In genomic region chr12:14893471-14894250, GRCh38 we compare ENCODE assay signal across 13 cellular contexts.
DNase-seq lines count a peak whose midpoint lies in the region; ATAC-seq and TF ChIP-seq lines count a peak whose summit lies in the region.
"Had no signal": no experiment of that assay in that cellular context is flagged by ENCODE, and none has a peak within 500 bp of the region (broad histone marks: within the 10 kb centered on the region; RNA-seq: fewer than 3 reads in every experiment).

No MANE protein-coding gene starts in this region.

- intact Hi-C loops in tibial artery (cut with DNase I; ENCODE audit: low total_unique reads), result loop anchor here (5.0 kb wide), 1 partner anchor 59 kb away; no protein-coding TSS in a partner anchor

- no peaks in the 10 kb centered on the region for H3K36me3 Mint-ChIP-seq in nephron progenitor cell (ENCODE audit: low read depth)
- H3K36me3 Mint-ChIP-seq: CD4-positive, alpha-beta memory T cell had no signal

- H3K9me3 Mint-ChIP-seq in nephron progenitor cell, result no peaks in the 10 kb centered on the region
- H3K9me3 Mint-ChIP-seq: activated CD8-positive, alpha-beta T cell treated with anti-CD3 and anti-CD28 coated beads for 36 hours; CD4-positive, alpha-beta memory T cell had no signal

- peaks cover 0 to 48% (median 27%) of the 10 kb centered on the region in 4 donors for H3K4me1 ChIP-seq in tibial artery

- H3K4me3 ChIP-seq in tibial artery (peak overlapping the region in 1 of 2 donors; percentile 6), foreskin fibroblast (ENCODE audit: low read depth in 1 of 2, low read length in 2 of 2) (no peak overlapping the region)

- no peaks in the 10 kb centered on the region for H3K27me3 ChIP-seq in tibial artery

- H3K27ac ChIP-seq in tibial artery, result peak overlapping the region; percentile 78

- H3K4me3 Mint-ChIP-seq in nephron progenitor cell, result no peak overlapping the region
- H3K4me3 Mint-ChIP-seq: activated CD8-positive, alpha-beta T cell treated with anti-CD3 and anti-CD28 coated beads for 36 hours; CD4-positive, alpha-beta memory T cell had no signal

- H3K4me1 Mint-ChIP-seq in nephron progenitor cell, result peaks cover 27% of the 10 kb centered on the region
- H3K4me1 Mint-ChIP-seq: CD4-positive, alpha-beta memory T cell had no signal

- H3K9me3 ChIP-seq in tibial artery, result no peaks in the 10 kb centered on the region

- no peak for ATAC-seq in GM21576 (IDR thresholded peaks at IDR 0.05; ENCODE audit: unreplicated experiment)
- ATAC-seq: activated CD8-positive, alpha-beta T cell treated with anti-CD3 and anti-CD28 coated beads for 36 hours had no signal

- H3K27me3 Mint-ChIP-seq in nephron progenitor cell (ENCODE audit: low read depth, poor library complexity), result peaks cover 3% of the 10 kb centered on the region
- H3K27me3 Mint-ChIP-seq: activated CD8-positive, alpha-beta T cell treated with anti-CD3 and anti-CD28 coated beads for 36 hours; CD4-positive, alpha-beta memory T cell had no signal

- peak overlapping the region; percentile 10 for H3K27ac Mint-ChIP-seq in nephron progenitor cell
- H3K27ac Mint-ChIP-seq: activated CD8-positive, alpha-beta T cell treated with anti-CD3 and anti-CD28 coated beads for 36 hours; CD4-positive, alpha-beta memory T cell had no signal

- TF ChIP-seq CTCF in nephron progenitor cell (IDR thresholded peaks at IDR 0.05) (no peak), tibial artery (IDR thresholded peaks at IDR 0.05) (no peak), foreskin fibroblast (IDR thresholded peaks at IDR 0.05; ENCODE audit: low read depth, low read length) (no peak)

- no peaks in the 10 kb centered on the region for H3K36me3 ChIP-seq in tibial artery

- DNase-seq in amniotic epithelial cell (ENCODE audit: low read depth), result peak; percentile 37
- peak; percentile 81 for DNase-seq in foreskin melanocyte
- DNase-seq in nephron progenitor cell, result no peak
- DNase-seq in tibial artery, result peak in 1 of 2 donors; percentile 57
- DNase-seq in UCSD-AML1 (lab: John Stamatoyannopoulos, UW; ENCODE audit: unreplicated experiment), result no peak
- DNase-seq in glomerular visceral epithelial cell (ENCODE audit: extremely low spot score), result no peak
- DNase-seq in foreskin fibroblast, result no peak
- DNase-seq: activated CD8-positive, alpha-beta T cell treated with anti-CD3 and anti-CD28 coated beads for 36 hours; activated naive CD4-positive, alpha-beta T cell treated with anti-CD3 and anti-CD28 coated beads, Interleukin-2, amount 50 U/mL, for 16 hours; CD4-positive, alpha-beta memory T cell; effector CD4-positive, alpha-beta T cell; NCI-H2227 treated with DMSO at 0.1 percent for 48 hours had no signal

Comparison
In these comparisons a context has a peak if more than half of its experiments do, and no peak if none do; other contexts are left out.
1. DNase-seq: peak in amniotic epithelial cell (single experiment) and foreskin melanocyte (single experiment); none in nephron progenitor cell (single experiment), UCSD-AML1 (single experiment), glomerular visceral epithelial cell (single experiment) and foreskin fibroblast (0 of 2).